ENCODE assay signal across 1 cellular context in the genomic region with DNA sequence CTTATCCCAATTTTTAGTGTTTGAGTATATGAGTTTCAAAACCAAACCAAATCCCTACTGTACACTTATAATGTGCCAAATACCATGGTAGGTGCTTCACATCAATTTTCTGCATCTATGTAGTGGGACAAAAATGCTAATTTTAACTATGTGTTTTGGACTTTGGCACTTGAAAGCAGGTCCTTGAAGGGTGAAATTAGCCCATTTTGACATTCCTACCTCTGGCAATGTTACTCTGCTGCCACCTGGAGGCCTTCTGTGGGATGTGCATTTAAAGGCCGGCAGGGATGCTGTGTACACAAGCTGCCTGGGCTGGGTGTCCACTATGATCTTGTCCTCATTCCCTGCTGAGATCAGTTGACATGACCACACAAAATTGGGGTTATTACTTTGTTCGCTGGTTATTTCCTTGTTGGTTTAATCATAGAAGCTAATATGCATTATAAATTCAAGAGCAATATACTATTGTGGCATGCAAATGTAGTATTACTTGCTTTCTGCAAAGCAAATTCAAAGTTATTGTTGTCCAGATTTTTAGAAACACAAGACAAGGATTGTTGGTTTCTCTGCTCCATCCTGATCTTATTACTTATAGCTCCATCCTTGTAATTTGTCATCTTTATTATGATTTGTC.
A peak's percentile ranks its signal among the peaks of the same experiment; 100 is the strongest.
TF ChIP-seq lines count a peak whose summit lies in the region.

No MANE protein-coding gene starts in this region.

TF ChIP-seq in HepG2, 621 proteins besides CTCF, POLR2A, EP300 and RAD21 (continued from another document and continues in another):
- TF ChIP-seq, protein P1, sequence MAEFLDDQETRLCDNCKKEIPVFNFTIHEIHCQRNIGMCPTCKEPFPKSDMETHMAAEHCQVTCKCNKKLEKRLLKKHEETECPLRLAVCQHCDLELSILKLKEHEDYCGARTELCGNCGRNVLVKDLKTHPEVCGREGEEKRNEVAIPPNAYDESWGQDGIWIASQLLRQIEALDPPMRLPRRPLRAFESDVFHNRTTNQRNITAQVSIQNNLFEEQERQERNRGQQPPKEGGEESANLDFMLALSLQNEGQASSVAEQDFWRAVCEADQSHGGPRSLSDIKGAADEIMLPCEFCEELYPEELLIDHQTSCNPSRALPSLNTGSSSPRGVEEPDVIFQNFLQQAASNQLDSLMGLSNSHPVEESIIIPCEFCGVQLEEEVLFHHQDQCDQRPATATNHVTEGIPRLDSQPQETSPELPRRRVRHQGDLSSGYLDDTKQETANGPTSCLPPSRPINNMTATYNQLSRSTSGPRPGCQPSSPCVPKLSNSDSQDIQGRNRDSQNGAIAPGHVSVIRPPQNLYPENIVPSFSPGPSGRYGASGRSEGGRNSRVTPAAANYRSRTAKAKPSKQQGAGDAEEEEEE (CRISPR knock-in tag; IDR thresholded peaks at IDR 0.05; ENCODE audit: borderline replicate concordance) = 0 out of 2 replicates have a peak, but pooled peaks have one; percentile 53
- TF ChIP-seq REPIN1 (CRISPR knock-in tag; IDR thresholded peaks at IDR 0.05; ENCODE audit: borderline replicate concordance, low read depth) = peak; percentile 50; the same call in 1 of the 2 replicates
- peak; percentile 56 for TF ChIP-seq THAP11 (CRISPR knock-in tag; IDR thresholded peaks at IDR 0.05)
- TF ChIP-seq, protein P2, sequence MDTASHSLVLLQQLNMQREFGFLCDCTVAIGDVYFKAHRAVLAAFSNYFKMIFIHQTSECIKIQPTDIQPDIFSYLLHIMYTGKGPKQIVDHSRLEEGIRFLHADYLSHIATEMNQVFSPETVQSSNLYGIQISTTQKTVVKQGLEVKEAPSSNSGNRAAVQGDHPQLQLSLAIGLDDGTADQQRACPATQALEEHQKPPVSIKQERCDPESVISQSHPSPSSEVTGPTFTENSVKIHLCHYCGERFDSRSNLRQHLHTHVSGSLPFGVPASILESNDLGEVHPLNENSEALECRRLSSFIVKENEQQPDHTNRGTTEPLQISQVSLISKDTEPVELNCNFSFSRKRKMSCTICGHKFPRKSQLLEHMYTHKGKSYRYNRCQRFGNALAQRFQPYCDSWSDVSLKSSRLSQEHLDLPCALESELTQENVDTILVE (CRISPR knock-in tag; IDR thresholded peaks at IDR 0.05) = peak; percentile 34; the same call in 1 of the 2 replicates
- TF ChIP-seq SUZ12 (IDR thresholded peaks at IDR 0.05; ENCODE audit: low read depth, low read length) = no peak
- TF ChIP-seq GATAD1 (CRISPR knock-in tag; IDR thresholded peaks at IDR 0.05) = peak; percentile 55; the same call in 1 of the 2 replicates
- TF ChIP-seq, protein P3, sequence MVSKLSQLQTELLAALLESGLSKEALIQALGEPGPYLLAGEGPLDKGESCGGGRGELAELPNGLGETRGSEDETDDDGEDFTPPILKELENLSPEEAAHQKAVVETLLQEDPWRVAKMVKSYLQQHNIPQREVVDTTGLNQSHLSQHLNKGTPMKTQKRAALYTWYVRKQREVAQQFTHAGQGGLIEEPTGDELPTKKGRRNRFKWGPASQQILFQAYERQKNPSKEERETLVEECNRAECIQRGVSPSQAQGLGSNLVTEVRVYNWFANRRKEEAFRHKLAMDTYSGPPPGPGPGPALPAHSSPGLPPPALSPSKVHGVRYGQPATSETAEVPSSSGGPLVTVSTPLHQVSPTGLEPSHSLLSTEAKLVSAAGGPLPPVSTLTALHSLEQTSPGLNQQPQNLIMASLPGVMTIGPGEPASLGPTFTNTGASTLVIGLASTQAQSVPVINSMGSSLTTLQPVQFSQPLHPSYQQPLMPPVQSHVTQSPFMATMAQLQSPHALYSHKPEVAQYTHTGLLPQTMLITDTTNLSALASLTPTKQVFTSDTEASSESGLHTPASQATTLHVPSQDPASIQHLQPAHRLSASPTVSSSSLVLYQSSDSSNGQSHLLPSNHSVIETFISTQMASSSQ (IDR thresholded peaks at IDR 0.05; ENCODE audit: low read depth) = no peak
- TF ChIP-seq, protein P3 (CRISPR knock-in tag; IDR thresholded peaks at IDR 0.05; ENCODE audit: borderline replicate concordance) = no peak
- 0 out of 2 replicates have a peak, but pooled peaks have one; percentile 56 for TF ChIP-seq CBX5 (CRISPR knock-in tag; IDR thresholded peaks at IDR 0.05; ENCODE audit: borderline replicate concordance)
- peak; percentile 16 for TF ChIP-seq TBL1XR1 (IDR thresholded peaks at IDR 0.05; ENCODE audit: borderline replicate concordance, low read length, partially characterized antibody)
- TF ChIP-seq SMC3 (IDR thresholded peaks at IDR 0.05; ENCODE audit: low read length) = peak; percentile 99
- TF ChIP-seq, protein P4, sequence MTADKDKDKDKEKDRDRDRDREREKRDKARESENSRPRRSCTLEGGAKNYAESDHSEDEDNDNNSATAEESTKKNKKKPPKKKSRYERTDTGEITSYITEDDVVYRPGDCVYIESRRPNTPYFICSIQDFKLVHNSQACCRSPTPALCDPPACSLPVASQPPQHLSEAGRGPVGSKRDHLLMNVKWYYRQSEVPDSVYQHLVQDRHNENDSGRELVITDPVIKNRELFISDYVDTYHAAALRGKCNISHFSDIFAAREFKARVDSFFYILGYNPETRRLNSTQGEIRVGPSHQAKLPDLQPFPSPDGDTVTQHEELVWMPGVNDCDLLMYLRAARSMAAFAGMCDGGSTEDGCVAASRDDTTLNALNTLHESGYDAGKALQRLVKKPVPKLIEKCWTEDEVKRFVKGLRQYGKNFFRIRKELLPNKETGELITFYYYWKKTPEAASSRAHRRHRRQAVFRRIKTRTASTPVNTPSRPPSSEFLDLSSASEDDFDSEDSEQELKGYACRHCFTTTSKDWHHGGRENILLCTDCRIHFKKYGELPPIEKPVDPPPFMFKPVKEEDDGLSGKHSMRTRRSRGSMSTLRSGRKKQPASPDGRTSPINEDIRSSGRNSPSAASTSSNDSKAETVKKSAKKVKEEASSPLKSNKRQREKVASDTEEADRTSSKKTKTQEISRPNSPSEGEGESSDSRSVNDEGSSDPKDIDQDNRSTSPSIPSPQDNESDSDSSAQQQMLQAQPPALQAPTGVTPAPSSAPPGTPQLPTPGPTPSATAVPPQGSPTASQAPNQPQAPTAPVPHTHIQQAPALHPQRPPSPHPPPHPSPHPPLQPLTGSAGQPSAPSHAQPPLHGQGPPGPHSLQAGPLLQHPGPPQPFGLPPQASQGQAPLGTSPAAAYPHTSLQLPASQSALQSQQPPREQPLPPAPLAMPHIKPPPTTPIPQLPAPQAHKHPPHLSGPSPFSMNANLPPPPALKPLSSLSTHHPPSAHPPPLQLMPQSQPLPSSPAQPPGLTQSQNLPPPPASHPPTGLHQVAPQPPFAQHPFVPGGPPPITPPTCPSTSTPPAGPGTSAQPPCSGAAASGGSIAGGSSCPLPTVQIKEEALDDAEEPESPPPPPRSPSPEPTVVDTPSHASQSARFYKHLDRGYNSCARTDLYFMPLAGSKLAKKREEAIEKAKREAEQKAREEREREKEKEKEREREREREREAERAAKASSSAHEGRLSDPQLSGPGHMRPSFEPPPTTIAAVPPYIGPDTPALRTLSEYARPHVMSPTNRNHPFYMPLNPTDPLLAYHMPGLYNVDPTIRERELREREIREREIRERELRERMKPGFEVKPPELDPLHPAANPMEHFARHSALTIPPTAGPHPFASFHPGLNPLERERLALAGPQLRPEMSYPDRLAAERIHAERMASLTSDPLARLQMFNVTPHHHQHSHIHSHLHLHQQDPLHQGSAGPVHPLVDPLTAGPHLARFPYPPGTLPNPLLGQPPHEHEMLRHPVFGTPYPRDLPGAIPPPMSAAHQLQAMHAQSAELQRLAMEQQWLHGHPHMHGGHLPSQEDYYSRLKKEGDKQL (CRISPR knock-in tag; IDR thresholded peaks at IDR 0.05; ENCODE audit: low read depth) = no peak
- peak; percentile 99 for TF ChIP-seq STAG1 (CRISPR knock-in tag; IDR thresholded peaks at IDR 0.05)
- TF ChIP-seq, protein P5, sequence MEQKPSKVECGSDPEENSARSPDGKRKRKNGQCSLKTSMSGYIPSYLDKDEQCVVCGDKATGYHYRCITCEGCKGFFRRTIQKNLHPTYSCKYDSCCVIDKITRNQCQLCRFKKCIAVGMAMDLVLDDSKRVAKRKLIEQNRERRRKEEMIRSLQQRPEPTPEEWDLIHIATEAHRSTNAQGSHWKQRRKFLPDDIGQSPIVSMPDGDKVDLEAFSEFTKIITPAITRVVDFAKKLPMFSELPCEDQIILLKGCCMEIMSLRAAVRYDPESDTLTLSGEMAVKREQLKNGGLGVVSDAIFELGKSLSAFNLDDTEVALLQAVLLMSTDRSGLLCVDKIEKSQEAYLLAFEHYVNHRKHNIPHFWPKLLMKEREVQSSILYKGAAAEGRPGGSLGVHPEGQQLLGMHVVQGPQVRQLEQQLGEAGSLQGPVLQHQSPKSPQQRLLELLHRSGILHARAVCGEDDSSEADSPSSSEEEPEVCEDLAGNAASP (CRISPR knock-in tag; IDR thresholded peaks at IDR 0.05; ENCODE audit: borderline replicate concordance) = peak; percentile 57; the same call in 1 of the 2 replicates
- TF ChIP-seq NR2F6 (IDR thresholded peaks at IDR 0.05) = no peak
- TF ChIP-seq NR2F6 (CRISPR knock-in tag; IDR thresholded peaks at IDR 0.05) = 0 out of 2 replicates have a peak, but pooled peaks have one; percentile 17
- no peak for TF ChIP-seq SP2 (CRISPR knock-in tag; IDR thresholded peaks at IDR 0.05)
- TF ChIP-seq NCOA2 (CRISPR knock-in tag; IDR thresholded peaks at IDR 0.05) = 0 out of 2 replicates have a peak, but pooled peaks have one; percentile 29
- TF ChIP-seq, protein P6, sequence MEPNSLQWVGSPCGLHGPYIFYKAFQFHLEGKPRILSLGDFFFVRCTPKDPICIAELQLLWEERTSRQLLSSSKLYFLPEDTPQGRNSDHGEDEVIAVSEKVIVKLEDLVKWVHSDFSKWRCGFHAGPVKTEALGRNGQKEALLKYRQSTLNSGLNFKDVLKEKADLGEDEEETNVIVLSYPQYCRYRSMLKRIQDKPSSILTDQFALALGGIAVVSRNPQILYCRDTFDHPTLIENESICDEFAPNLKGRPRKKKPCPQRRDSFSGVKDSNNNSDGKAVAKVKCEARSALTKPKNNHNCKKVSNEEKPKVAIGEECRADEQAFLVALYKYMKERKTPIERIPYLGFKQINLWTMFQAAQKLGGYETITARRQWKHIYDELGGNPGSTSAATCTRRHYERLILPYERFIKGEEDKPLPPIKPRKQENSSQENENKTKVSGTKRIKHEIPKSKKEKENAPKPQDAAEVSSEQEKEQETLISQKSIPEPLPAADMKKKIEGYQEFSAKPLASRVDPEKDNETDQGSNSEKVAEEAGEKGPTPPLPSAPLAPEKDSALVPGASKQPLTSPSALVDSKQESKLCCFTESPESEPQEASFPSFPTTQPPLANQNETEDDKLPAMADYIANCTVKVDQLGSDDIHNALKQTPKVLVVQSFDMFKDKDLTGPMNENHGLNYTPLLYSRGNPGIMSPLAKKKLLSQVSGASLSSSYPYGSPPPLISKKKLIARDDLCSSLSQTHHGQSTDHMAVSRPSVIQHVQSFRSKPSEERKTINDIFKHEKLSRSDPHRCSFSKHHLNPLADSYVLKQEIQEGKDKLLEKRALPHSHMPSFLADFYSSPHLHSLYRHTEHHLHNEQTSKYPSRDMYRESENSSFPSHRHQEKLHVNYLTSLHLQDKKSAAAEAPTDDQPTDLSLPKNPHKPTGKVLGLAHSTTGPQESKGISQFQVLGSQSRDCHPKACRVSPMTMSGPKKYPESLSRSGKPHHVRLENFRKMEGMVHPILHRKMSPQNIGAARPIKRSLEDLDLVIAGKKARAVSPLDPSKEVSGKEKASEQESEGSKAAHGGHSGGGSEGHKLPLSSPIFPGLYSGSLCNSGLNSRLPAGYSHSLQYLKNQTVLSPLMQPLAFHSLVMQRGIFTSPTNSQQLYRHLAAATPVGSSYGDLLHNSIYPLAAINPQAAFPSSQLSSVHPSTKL (CRISPR knock-in tag; IDR thresholded peaks at IDR 0.05) = peak; percentile 76
- TF ChIP-seq HDAC1 (CRISPR knock-in tag; IDR thresholded peaks at IDR 0.05) = no peak
- no peak for TF ChIP-seq ZFP62 (CRISPR knock-in tag; IDR thresholded peaks at IDR 0.05)
- TF ChIP-seq SIX1 (CRISPR knock-in tag; IDR thresholded peaks at IDR 0.05; ENCODE audit: borderline replicate concordance) = peak; percentile 34; the same call in 1 of the 2 replicates
- peak; percentile 66 for TF ChIP-seq ZMYM4 (CRISPR knock-in tag; IDR thresholded peaks at IDR 0.05)
- no peak for TF ChIP-seq ZNF180 (CRISPR knock-in tag; IDR thresholded peaks at IDR 0.05; ENCODE audit: borderline replicate concordance, low read depth)
- peak; percentile 39; the same call in 1 of the 2 replicates for TF ChIP-seq PITX1 (CRISPR knock-in tag; IDR thresholded peaks at IDR 0.05)
- peak; percentile 63 for TF ChIP-seq ZNF629 (CRISPR knock-in tag; conservative IDR thresholded peaks at IDR 0.05)
- TF ChIP-seq, protein P7, sequence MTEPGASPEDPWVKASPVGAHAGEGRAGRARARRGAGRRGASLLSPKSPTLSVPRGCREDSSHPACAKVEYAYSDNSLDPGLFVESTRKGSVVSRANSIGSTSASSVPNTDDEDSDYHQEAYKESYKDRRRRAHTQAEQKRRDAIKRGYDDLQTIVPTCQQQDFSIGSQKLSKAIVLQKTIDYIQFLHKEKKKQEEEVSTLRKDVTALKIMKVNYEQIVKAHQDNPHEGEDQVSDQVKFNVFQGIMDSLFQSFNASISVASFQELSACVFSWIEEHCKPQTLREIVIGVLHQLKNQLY (CRISPR knock-in tag; IDR thresholded peaks at IDR 0.05) = no peak
- peak; percentile 34; the same call in 1 of the 2 replicates for TF ChIP-seq SOX5 (CRISPR knock-in tag; IDR thresholded peaks at IDR 0.05; ENCODE audit: borderline replicate concordance)
- TF ChIP-seq LCORL (IDR thresholded peaks at IDR 0.05) = peak; percentile 48; the same call in 1 of the 2 replicates
- TF ChIP-seq LCORL (CRISPR knock-in tag; IDR thresholded peaks at IDR 0.05) = peak; percentile 72
- TF ChIP-seq SIN3B (IDR thresholded peaks at IDR 0.05; ENCODE audit: low read length) = peak; percentile 59; the same call in 1 of the 2 replicates
- TF ChIP-seq SMAD3 (CRISPR knock-in tag; IDR thresholded peaks at IDR 0.05) = 0 out of 2 replicates have a peak, but pooled peaks have one; percentile 55
- TF ChIP-seq ZNF792 (CRISPR knock-in tag; IDR thresholded peaks at IDR 0.05) = peak; percentile 59; the same call in 1 of the 2 replicates
- TF ChIP-seq ARNTL (CRISPR knock-in tag; IDR thresholded peaks at IDR 0.05) = no peak
- TF ChIP-seq PTBP1 (IDR thresholded peaks at IDR 0.05; ENCODE audit: low read depth, low read length, poor library complexity, severe bottlenecking) = no peak
- peak; percentile 66 for TF ChIP-seq TARDBP (CRISPR knock-in tag; IDR thresholded peaks at IDR 0.05)
- TF ChIP-seq, protein P8, sequence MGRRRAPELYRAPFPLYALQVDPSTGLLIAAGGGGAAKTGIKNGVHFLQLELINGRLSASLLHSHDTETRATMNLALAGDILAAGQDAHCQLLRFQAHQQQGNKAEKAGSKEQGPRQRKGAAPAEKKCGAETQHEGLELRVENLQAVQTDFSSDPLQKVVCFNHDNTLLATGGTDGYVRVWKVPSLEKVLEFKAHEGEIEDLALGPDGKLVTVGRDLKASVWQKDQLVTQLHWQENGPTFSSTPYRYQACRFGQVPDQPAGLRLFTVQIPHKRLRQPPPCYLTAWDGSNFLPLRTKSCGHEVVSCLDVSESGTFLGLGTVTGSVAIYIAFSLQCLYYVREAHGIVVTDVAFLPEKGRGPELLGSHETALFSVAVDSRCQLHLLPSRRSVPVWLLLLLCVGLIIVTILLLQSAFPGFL (CRISPR knock-in tag; IDR thresholded peaks at IDR 0.05) = no peak
